Comparison of ENCODE assay signal across 11 cellular contexts in the genomic region with DNA sequence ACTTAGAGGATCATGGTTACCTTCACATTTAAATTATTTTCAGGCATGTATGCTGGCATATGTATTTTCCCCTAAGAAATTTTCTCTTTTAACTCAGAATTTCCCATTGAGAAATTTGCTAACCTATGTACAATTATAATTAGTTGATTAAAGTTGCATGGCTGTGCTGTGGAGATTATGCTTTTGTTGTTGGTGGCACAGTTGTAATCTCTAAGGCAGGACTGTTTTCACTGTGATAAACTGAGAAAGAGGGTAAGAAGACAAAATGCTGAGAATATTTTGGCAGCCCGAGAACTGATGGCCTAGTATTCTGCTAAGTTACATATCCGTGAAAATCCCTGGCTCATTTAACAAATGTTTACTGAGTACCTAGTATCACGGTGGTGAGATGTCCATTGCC. TPM values are rescaled to one million over a fixed set of nuclear protein-coding genes. Genes with fewer than 3 reads are reported as not detected.
A peak's percentile ranks its signal among the peaks of the same experiment; 100 is the strongest.
DNase-seq lines count a peak whose midpoint lies in the region; ATAC-seq and TF ChIP-seq lines count a peak whose summit lies in the region.
"Had no signal": no experiment of that assay in that cellular context is flagged by ENCODE, and none has a peak within 500 bp of the region (broad histone marks: within the 10 kb centered on the region; RNA-seq: fewer than 3 reads in every experiment).

No MANE protein-coding gene starts in this region.

- H4K20me1 ChIP-seq in OCI-LY3 (ENCODE audit: insufficient read depth, low read length) (no peaks in the 10 kb centered on the region), smooth muscle cell (ENCODE audit: low read depth) (no peaks in the 10 kb centered on the region)

- H3K4me3 ChIP-seq in OCI-LY3 (ENCODE audit: low read length) (peak overlapping the region; percentile 92), smooth muscle cell (peak overlapping the region; percentile 78)

- no peaks in the 10 kb centered on the region for H3K27me3 Mint-ChIP-seq in activated CD4-positive, alpha-beta T cell treated with anti-CD3 and anti-CD28 coated beads, Interleukin-2, amount 10 ng/mL, durations not matched to agents 24 days and 14 days

- H3K36me3 Mint-ChIP-seq in activated CD4-positive, alpha-beta T cell treated with anti-CD3 and anti-CD28 coated beads, Interleukin-2, amount 10 ng/mL, durations not matched to agents 24 days and 14 days (ENCODE audit: low read depth) = peaks cover 17% of the 10 kb centered on the region

- H3K27ac ChIP-seq in OCI-LY3 (ENCODE audit: low read length) (no peak overlapping the region), epithelial cell of prostate (peak overlapping the region; percentile 85), smooth muscle cell (ENCODE audit: low read depth) (no peak overlapping the region)

- H3K4me3 Mint-ChIP-seq in activated CD4-positive, alpha-beta T cell treated with anti-CD3 and anti-CD28 coated beads, Interleukin-2, amount 10 ng/mL, durations not matched to agents 24 days and 14 days = peak overlapping the region; percentile 92

- ATAC-seq in GM21717 (IDR thresholded peaks at IDR 0.05; ENCODE audit: unreplicated experiment) = no peak
- ATAC-seq in HG03159 (IDR thresholded peaks at IDR 0.05; ENCODE audit: unreplicated experiment) = no peak

- H3K27ac Mint-ChIP-seq in activated CD4-positive, alpha-beta T cell treated with anti-CD3 and anti-CD28 coated beads, Interleukin-2, amount 10 ng/mL, durations not matched to agents 24 days and 14 days = no peak overlapping the region

- H3K9me3 Mint-ChIP-seq in activated CD4-positive, alpha-beta T cell treated with anti-CD3 and anti-CD28 coated beads, Interleukin-2, amount 10 ng/mL, durations not matched to agents 24 days and 14 days = no peaks in the 10 kb centered on the region
- H3K9me3 Mint-ChIP-seq: activated naive CD4-positive, alpha-beta T cell treated with anti-CD3 and anti-CD28 coated beads, Interleukin-2, amount 50 U/mL, for 72 hours had no signal

- intact Hi-C loops in activated CD4-positive, alpha-beta T cell treated with anti-CD3 and anti-CD28 coated beads, Interleukin-2, amount 10 ng/mL, durations not matched to agents 24 days and 14 days (cut with micrococcal nuclease) = loop anchor here (1.0 to 5.0 kb wide), 3 partner anchors 59 to 193 kb away; a partner anchor contains a TSS

- H3K4me1 ChIP-seq in OCI-LY3 (ENCODE audit: low read length) = peaks cover 19% of the 10 kb centered on the region
- H3K4me1 ChIP-seq in smooth muscle cell (ENCODE audit: low read depth) = peaks cover 16% of the 10 kb centered on the region

- H3K9ac ChIP-seq in OCI-LY3 (ENCODE audit: low read length) (peak overlapping the region; percentile 84), smooth muscle cell (ENCODE audit: low read depth) (no peak overlapping the region)

- no peaks in the 10 kb centered on the region for H3F3A ChIP-seq in smooth muscle cell (ENCODE audit: low read depth)

- WGBS in smooth muscle cell (ENCODE audit: low lambda C conversion rate) = 62% methylated on average over 3 of the region's 3 CpGs

- no peak for DNase-seq in activated CD4-positive, alpha-beta T cell treated with anti-CD3 and anti-CD28 coated beads, Interleukin-2, amount 10 ng/mL, durations not matched to agents 24 days and 14 days
- no peak for DNase-seq in activated CD4-positive, alpha-beta T cell treated with anti-CD3 and anti-CD28 coated beads, Interleukin-2, amount 50 U/mL, for 48 hours
- DNase-seq in epithelial cell of prostate (ENCODE audit: low read depth, low spot score) = no peak
- DNase-seq in smooth muscle cell (lab: John Stamatoyannopoulos, UW; ENCODE audit: unreplicated experiment) = no peak
- DNase-seq in AML-193 (lab: John Stamatoyannopoulos, UW) = no peak
- DNase-seq: RPMI8226, small intestine had no signal

- no peak for TF ChIP-seq CTCF in OCI-LY3 (IDR thresholded peaks at IDR 0.05; ENCODE audit: low read depth, low read length)
- no peak for TF ChIP-seq CTCF in smooth muscle cell (IDR thresholded peaks at IDR 0.05; ENCODE audit: borderline replicate concordance, insufficient read depth, poor library complexity, severe bottlenecking)

- H2AFZ ChIP-seq in OCI-LY3 (ENCODE audit: low read depth, low read length) = no peak overlapping the region
- peak overlapping the region; percentile 88 for H2AFZ ChIP-seq in smooth muscle cell (ENCODE audit: low read depth)

- peaks cover 27% of the 10 kb centered on the region for H3K36me3 ChIP-seq in OCI-LY3 (replicated peaks; ENCODE audit: low read depth, low read length)
- no peaks in the 10 kb centered on the region for H3K36me3 ChIP-seq in smooth muscle cell (ENCODE audit: low read depth)

- H3K4me2 ChIP-seq in OCI-LY3 (ENCODE audit: low read length) (peak overlapping the region; percentile 84), smooth muscle cell (peak overlapping the region; percentile 86)

- H3K27me3 ChIP-seq in OCI-LY3 (ENCODE audit: low read depth, low read length) (no peaks in the 10 kb centered on the region), smooth muscle cell (ENCODE audit: low read depth) (no peaks in the 10 kb centered on the region)

- H3K4me1 Mint-ChIP-seq in activated CD4-positive, alpha-beta T cell treated with anti-CD3 and anti-CD28 coated beads, Interleukin-2, amount 10 ng/mL, durations not matched to agents 24 days and 14 days = peaks cover 41% of the 10 kb centered on the region

- H3K9me3 ChIP-seq in OCI-LY3 (ENCODE audit: insufficient read depth, low read length) (no peaks in the 10 kb centered on the region), smooth muscle cell (replicated peaks; ENCODE audit: low read depth) (no peaks in the 10 kb centered on the region)

- H3K79me2 ChIP-seq in OCI-LY3 (ENCODE audit: low read length) (peaks cover 18% of the 10 kb centered on the region), smooth muscle cell (ENCODE audit: low read depth) (peaks cover 50% of the 10 kb centered on the region)

RNA-seq across cellular contexts. Expression of a gene that starts 1.4 kb away (rescaled TPM):
- total RNA-seq in activated CD4-positive, alpha-beta T cell treated with anti-CD3 and anti-CD28 coated beads, Interleukin-2, amount 10 ng/mL, durations not matched to agents 24 days and 14 days = 21.7 and 22.0 TPM in 2 replicates
- 35.5 and 37.9 TPM in 2 replicates for total RNA-seq in smooth muscle cell
- 22.2 and 26.8 TPM in 2 replicates for polyA plus RNA-seq in smooth muscle cell
